ENCODE assay signal across 13 cellular contexts in genomic region chr19:19399733-19400438, GRCh38. TPM values are rescaled to one million over a fixed set of nuclear protein-coding genes. Genes with fewer than 3 reads are reported as not detected.
A peak's percentile ranks its signal among the peaks of the same experiment; 100 is the strongest.
DNase-seq lines count a peak whose midpoint lies in the region; ATAC-seq, FAIRE-seq and TF ChIP-seq lines count a peak whose summit lies in the region.
"Had no signal": no experiment of that assay in that cellular context is flagged by ENCODE, and none has a peak within 500 bp of the region (broad histone marks: within the 10 kb centered on the region; RNA-seq: fewer than 3 reads in every experiment).

No MANE protein-coding gene starts in this region.

- H3K36me3 ChIP-seq in SK-N-SH (replicated peaks in 1 of 2; ENCODE audit: control insufficient read depth in 1 of 2, insufficient read depth in 2 of 2, low read length in 1 of 2): no peaks in the 10 kb centered on the region
- H3K36me3 ChIP-seq in keratinocyte (ENCODE audit: control insufficient read depth in 2 of 2, extremely low read depth in 1 of 2, insufficient read depth in 2 of 2, low read length in 2 of 2): no peaks in the 10 kb centered on the region
- no peaks in the 10 kb centered on the region for H3K36me3 ChIP-seq in aorta (ENCODE audit: control insufficient read depth in 1 of 2, insufficient read depth in 2 of 2, low read length in 1 of 2)
- H3K36me3 ChIP-seq: breast epithelium, gastrocnemius medialis had no signal

- no peaks in the 10 kb centered on the region for H3K9me3 ChIP-seq in SK-N-SH
- no peaks in the 10 kb centered on the region for H3K9me3 ChIP-seq in keratinocyte (ENCODE audit: control insufficient read depth, low read depth, low read length)
- H3K9me3 ChIP-seq in aorta (ENCODE audit: control insufficient read depth, low read length): no peaks in the 10 kb centered on the region
- H3K9me3 ChIP-seq: breast epithelium, gastrocnemius medialis had no signal

- TF ChIP-seq EP300 in SK-N-SH (IDR thresholded peaks at IDR 0.05; ENCODE audit: borderline replicate concordance in 1 of 2, low read depth in 1 of 2, low read length in 1 of 2): no peak

- H3K4me1 ChIP-seq in SK-N-SH (ENCODE audit: control insufficient read depth in 1 of 2, insufficient read depth in 2 of 2, low read depth in 1 of 2, low read length in 1 of 2) (peaks cover 6 to 13% of the 10 kb centered on the region in 2 experiments; a peak in 3 of 4 replicates), keratinocyte (ENCODE audit: control insufficient read depth, extremely low read depth, insufficient read depth, low read length) (peaks cover 20% of the 10 kb centered on the region), aorta (ENCODE audit: control insufficient read depth in 1 of 2, insufficient read depth in 2 of 2, low read length in 2 of 2) (peaks cover 1 to 14% of the 10 kb centered on the region in 2 donors)

- POLR2A ChIA-PET in SK-N-SH (lab: Yijun Ruan, JAX): no interaction called here

- H3K27me3 ChIP-seq in SK-N-SH (ENCODE audit: insufficient read depth) (no peaks in the 10 kb centered on the region), keratinocyte (ENCODE audit: control insufficient read depth, extremely low read depth, insufficient read depth, low read length) (no peaks in the 10 kb centered on the region), aorta (ENCODE audit: control insufficient read depth in 1 of 2, insufficient read depth in 2 of 2, low read length in 1 of 2) (no peaks in the 10 kb centered on the region)
- H3K27me3 ChIP-seq: breast epithelium, gastrocnemius medialis had no signal

- H3K27ac Mint-ChIP-seq in stimulated activated naive CD8-positive, alpha-beta T cell treated with anti-CD3 and anti-CD28 coated beads, Interleukin-15, Interleukin-2, amounts not matched to agents 100 ng/mL and 50 ng/mL, for 24 hours: peak overlapping the region; percentile 31

- FAIRE-seq in keratinocyte (lab: Jason Lieb, UNC) (peak; percentile 57), GM19239 (lab: Jason Lieb, UNC) (no peak)
- FAIRE-seq: GM18507 had no signal

- no peaks in the 10 kb centered on the region for H3K36me3 Mint-ChIP-seq in stimulated activated naive CD8-positive, alpha-beta T cell treated with anti-CD3 and anti-CD28 coated beads, Interleukin-15, Interleukin-2, amounts not matched to agents 100 ng/mL and 50 ng/mL, for 24 hours (ENCODE audit: low read depth)
- H3K36me3 Mint-ChIP-seq: IgD-negative memory B cell had no signal

- peak; percentile 22 for TF ChIP-seq RAD21 in SK-N-SH (IDR thresholded peaks at IDR 0.05; ENCODE audit: low read length)

- H2AFZ ChIP-seq in SK-N-SH (ENCODE audit: low read depth): peak overlapping the region; percentile 52
- no peak overlapping the region for H2AFZ ChIP-seq in keratinocyte (ENCODE audit: control insufficient read depth, low read length)

- peaks cover 42% of the 10 kb centered on the region for H3K4me1 Mint-ChIP-seq in stimulated activated naive CD8-positive, alpha-beta T cell treated with anti-CD3 and anti-CD28 coated beads, Interleukin-15, Interleukin-2, amounts not matched to agents 100 ng/mL and 50 ng/mL, for 24 hours (ENCODE audit: low read depth)

- DNase-seq in stimulated activated naive CD8-positive, alpha-beta T cell treated with anti-CD3 and anti-CD28 coated beads, Interleukin-15, Interleukin-2, amounts not matched to agents 100 U/mL and 50 U/mL, for 24 hours: no peak
- DNase-seq in SK-N-SH (peak; percentile 46), keratinocyte (ENCODE audit: low read depth, low spot score) (no peak), aorta (no peak), GM19239 (ENCODE audit: insufficient read length, low spot score) (no peak), NCI-H2029 (lab: John Stamatoyannopoulos, UW) (no peak), SKM-1 treated with dmso at 0.1 percent for 144 hours (lab: John Stamatoyannopoulos, UW; ENCODE audit: unreplicated experiment) (no peak)
- DNase-seq: gastrocnemius medialis; stimulated activated naive CD8-positive, alpha-beta T cell treated with anti-CD3 and anti-CD28 coated beads, Interleukin-15, amount 100 ng/mL, for 72 hours had no signal

- H3K79me2 ChIP-seq in SK-N-SH (ENCODE audit: insufficient read depth) (peaks cover 63% of the 10 kb centered on the region; the same call in 1 of the 2 replicates), keratinocyte (ENCODE audit: control insufficient read depth, insufficient read depth, low read length) (peaks cover 61% of the 10 kb centered on the region)

- no peak for ATAC-seq in stimulated activated naive CD8-positive, alpha-beta T cell treated with anti-CD3 and anti-CD28 coated beads, Interleukin-15, Interleukin-2, amounts not matched to agents 100 U/mL and 50 U/mL, for 24 hours
- ATAC-seq in aorta (ENCODE audit: low FRiP score): peak; percentile 49
- ATAC-seq: gastrocnemius medialis; stimulated activated naive CD8-positive, alpha-beta T cell treated with anti-CD3 and anti-CD28 coated beads, Interleukin-15, amount 100 ng/mL, for 72 hours had no signal

- H4K20me1 ChIP-seq in SK-N-SH (ENCODE audit: insufficient read depth): no peaks in the 10 kb centered on the region
- H4K20me1 ChIP-seq in keratinocyte (ENCODE audit: control insufficient read depth, extremely low read depth, insufficient read depth, low read length): no peaks in the 10 kb centered on the region

- peaks cover 36% of the 10 kb centered on the region for H3F3A ChIP-seq in SK-N-SH (replicated peaks; ENCODE audit: insufficient read depth)

- intact Hi-C loops in aorta (cut with DNase I): no loop called here

- no peaks in the 10 kb centered on the region for H3K9me2 ChIP-seq in SK-N-SH

- CTCF ChIA-PET in SK-N-SH (lab: Yijun Ruan, JAX): interaction anchor here (0.9 to 1.4 kb wide), 3 partner anchors 9 to 116 kb away, joined by 3 to 6 read pairs (median 3); partner anchors contain the start of gene TSSK6

- no peak for TF ChIP-seq CTCF in SK-N-SH (IDR thresholded peaks at IDR 0.05)
- no peak for TF ChIP-seq CTCF in keratinocyte (optimal IDR thresholded peaks at IDR 0.05 in 1 of 3, IDR thresholded peaks at IDR 0.05 in 1 of 3, conservative IDR thresholded peaks at IDR 0.05 in 1 of 3; ENCODE audit: extremely low read depth in 1 of 3, insufficient read depth in 2 of 3, low read length in 3 of 3)

- no peaks in the 10 kb centered on the region for H3K27me3 Mint-ChIP-seq in stimulated activated naive CD8-positive, alpha-beta T cell treated with anti-CD3 and anti-CD28 coated beads, Interleukin-15, Interleukin-2, amounts not matched to agents 100 ng/mL and 50 ng/mL, for 24 hours
- H3K27me3 Mint-ChIP-seq: IgD-negative memory B cell; stimulated activated naive CD8-positive, alpha-beta T cell treated with anti-CD3 and anti-CD28 coated beads, Interleukin-15, amount 100 ng/mL, for 72 hours had no signal

- H3K4me3 ChIP-seq in SK-N-SH (ENCODE audit: low read depth in 2 of 2, low read length in 1 of 2): no peak overlapping the region
- no peak overlapping the region for H3K4me3 ChIP-seq in keratinocyte (ENCODE audit: control insufficient read depth in 2 of 3, extremely low read depth in 1 of 3, insufficient read depth in 2 of 3, low read depth in 1 of 3, low read length in 3 of 3)
- H3K4me3 ChIP-seq in aorta (ENCODE audit: low read length in 2 of 2): no peak overlapping the region
- H3K4me3 ChIP-seq: breast epithelium, gastrocnemius medialis had no signal

- dilution Hi-C loops in keratinocyte (cut with MboI; ENCODE audit: extremely low pct_ligation_motif_present, low sequenced_read_pairs): no loop called here

- no peak overlapping the region for H3K4me3 Mint-ChIP-seq in stimulated activated naive CD8-positive, alpha-beta T cell treated with anti-CD3 and anti-CD28 coated beads, Interleukin-15, Interleukin-2, amounts not matched to agents 100 ng/mL and 50 ng/mL, for 24 hours
- H3K4me3 Mint-ChIP-seq: stimulated activated naive CD8-positive, alpha-beta T cell treated with anti-CD3 and anti-CD28 coated beads, Interleukin-15, amount 100 ng/mL, for 72 hours had no signal

- no peaks in the 10 kb centered on the region for H3K9me1 ChIP-seq in keratinocyte (ENCODE audit: control insufficient read depth, extremely low read depth, insufficient read depth, low read length)

- H3K27ac ChIP-seq in SK-N-SH (ENCODE audit: low read depth in 2 of 2, low read length in 1 of 2) (peak overlapping the region; percentile 19 to 43; a peak in 3 of 4 replicates), keratinocyte (ENCODE audit: control insufficient read depth, insufficient read depth, low read length) (no peak overlapping the region), aorta (ENCODE audit: low read depth in 1 of 2, low read length in 2 of 2) (peak overlapping the region; percentile 32 to 60)

- WGBS in SK-N-SH (ENCODE audit: low lambda C conversion rate): 57% methylated on average over 9 of the region's 9 CpGs
- 3 to 9% methylated on average over 9 of the region's 9 CpGs for WGBS in aorta, 2 donors

- no peaks in the 10 kb centered on the region for H3K9me3 Mint-ChIP-seq in stimulated activated naive CD8-positive, alpha-beta T cell treated with anti-CD3 and anti-CD28 coated beads, Interleukin-15, Interleukin-2, amounts not matched to agents 100 ng/mL and 50 ng/mL, for 24 hours
- H3K9me3 Mint-ChIP-seq: IgD-negative memory B cell; stimulated activated naive CD8-positive, alpha-beta T cell treated with anti-CD3 and anti-CD28 coated beads, Interleukin-15, amount 100 ng/mL, for 72 hours had no signal

- H3K4me2 ChIP-seq in SK-N-SH (peak overlapping the region; percentile 18; the same call in 1 of the 2 replicates), keratinocyte (ENCODE audit: control insufficient read depth, extremely low read depth, insufficient read depth, low read depth, low read length) (no peak overlapping the region)

- peak overlapping the region; percentile 8; the same call in 1 of the 2 replicates for H3K9ac ChIP-seq in SK-N-SH
- H3K9ac ChIP-seq in keratinocyte (ENCODE audit: control insufficient read depth, extremely low read depth, insufficient read depth, low read length): no peak overlapping the region

TF ChIP-seq in SK-N-SH, 30 proteins besides CTCF, POLR2A, EP300 and RAD21 (continues in another document):
- TF ChIP-seq JUND (IDR thresholded peaks at IDR 0.05): no peak
- TF ChIP-seq NRF1 (IDR thresholded peaks at IDR 0.05; ENCODE audit: low read depth, low read length): no peak
- TF ChIP-seq GABPA (IDR thresholded peaks at IDR 0.05; ENCODE audit: low read depth): peak; percentile 66
- TF ChIP-seq RFX5 (IDR thresholded peaks at IDR 0.05; ENCODE audit: low read length): peak; percentile 86
- TF ChIP-seq MXI1 (IDR thresholded peaks at IDR 0.05; ENCODE audit: low read depth, low read length): no peak

RNA-seq across cellular contexts. Expression of gene GATAD2A, which starts 5.6 kb away (rescaled TPM):
- polyA plus RNA-seq in SK-N-SH (2012; rRNA removed): 28.0 and 36.6 TPM in 2 replicates
- 37.5 and 38.1 TPM in 2 replicates for polyA plus RNA-seq in SK-N-SH (2012; cell fraction: cytosol; rRNA removed)
- polyA plus RNA-seq in SK-N-SH (2012; cell fraction: nucleus; rRNA removed): 22.9 and 35.5 TPM in 2 replicates
- 14.6 to 81.0 TPM (median 28.4 TPM) in 3 replicates for polyA plus RNA-seq in keratinocyte
- polyA plus RNA-seq in keratinocyte (2011; ENCODE audit: low read depth): 71.6 TPM
- polyA plus RNA-seq in keratinocyte (2011; cell fraction: cytosol; rRNA removed): 26.1 and 55.1 TPM in 2 replicates
- polyA plus RNA-seq in keratinocyte (2011; cell fraction: nucleus; rRNA removed): 33.4 and 37.0 TPM in 2 replicates
- 33.8 and 64.9 TPM in 2 replicates for polyA plus RNA-seq in keratinocyte (2012; ENCODE audit: low replicate concordance)
- polyA minus RNA-seq in keratinocyte: 10.3 to 40.8 TPM (median 17.9 TPM) in 3 replicates
- 76.4 TPM for polyA minus RNA-seq in keratinocyte (2011; cell fraction: cytosol; rRNA and poly(A)+ RNA removed)
- polyA minus RNA-seq in keratinocyte (2011; cell fraction: nucleus; rRNA and poly(A)+ RNA removed): 22.9 and 25.1 TPM in 2 replicates
- total RNA-seq in aorta: 10 to 100 TPM; 78.6 to 86.7 TPM
- polyA plus RNA-seq in aorta: 10 to 100 TPM; 17.9 to 22.7 TPM
